8 cellular contexts compared by ENCODE assay signal in the genomic region with DNA sequence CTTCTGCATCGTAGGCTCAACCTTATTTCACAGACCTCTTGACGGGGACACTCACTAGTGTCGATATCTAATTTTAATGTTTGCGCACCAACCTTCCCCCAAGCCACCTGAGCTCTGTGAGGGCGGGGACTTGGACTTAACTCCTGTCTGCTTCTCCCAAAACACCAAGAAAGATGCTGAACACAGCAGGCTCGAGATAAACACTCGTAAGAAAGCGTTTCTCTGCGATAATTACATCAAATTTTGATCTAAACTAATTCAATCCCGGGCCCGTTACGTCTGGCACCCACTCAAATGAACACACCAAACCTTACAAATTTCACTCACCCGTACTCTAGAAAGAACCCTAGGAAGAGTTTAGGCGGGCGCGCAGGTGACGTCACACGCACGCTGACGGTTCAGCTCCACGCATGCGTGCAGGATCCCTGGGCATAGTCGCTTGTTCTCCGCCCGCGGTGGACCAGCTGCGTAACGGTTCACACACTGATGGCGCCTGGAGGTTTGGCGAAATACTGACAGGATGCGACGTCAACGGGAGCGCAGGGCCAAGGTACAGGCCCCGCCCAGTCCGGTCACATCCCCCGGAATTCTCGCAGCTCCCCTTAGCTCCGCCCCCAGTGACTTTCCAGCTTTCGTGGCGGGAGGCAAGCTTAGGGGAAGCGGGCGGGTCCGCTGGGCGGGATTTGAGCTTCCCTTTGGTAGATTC. TPM values are rescaled to one million over a fixed set of nuclear protein-coding genes. Genes with fewer than 3 reads are reported as not detected.
DNase-seq lines count a peak whose midpoint lies in the region; ATAC-seq lines count a peak whose summit lies in the region.

A gene with protein sequence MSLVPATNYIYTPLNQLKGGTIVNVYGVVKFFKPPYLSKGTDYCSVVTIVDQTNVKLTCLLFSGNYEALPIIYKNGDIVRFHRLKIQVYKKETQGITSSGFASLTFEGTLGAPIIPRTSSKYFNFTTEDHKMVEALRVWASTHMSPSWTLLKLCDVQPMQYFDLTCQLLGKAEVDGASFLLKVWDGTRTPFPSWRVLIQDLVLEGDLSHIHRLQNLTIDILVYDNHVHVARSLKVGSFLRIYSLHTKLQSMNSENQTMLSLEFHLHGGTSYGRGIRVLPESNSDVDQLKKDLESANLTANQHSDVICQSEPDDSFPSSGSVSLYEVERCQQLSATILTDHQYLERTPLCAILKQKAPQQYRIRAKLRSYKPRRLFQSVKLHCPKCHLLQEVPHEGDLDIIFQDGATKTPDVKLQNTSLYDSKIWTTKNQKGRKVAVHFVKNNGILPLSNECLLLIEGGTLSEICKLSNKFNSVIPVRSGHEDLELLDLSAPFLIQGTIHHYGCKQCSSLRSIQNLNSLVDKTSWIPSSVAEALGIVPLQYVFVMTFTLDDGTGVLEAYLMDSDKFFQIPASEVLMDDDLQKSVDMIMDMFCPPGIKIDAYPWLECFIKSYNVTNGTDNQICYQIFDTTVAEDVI (minus strand): TSS at position 359 of the 706 bp plus-strand sequence. CDS start 32,652 bp downstream, outside the sequence.

- H3K27ac Mint-ChIP-seq in activated CD4-positive, alpha-beta T cell treated with anti-CD3 and anti-CD28 coated beads, Interleukin-2, amount 10 ng/mL, durations not matched to agents 7 days and 5 days = peak within 1 kb of the TSS; percentile 96

- H3K27me3 ChIP-seq in BLaER1 = no peaks in the 10 kb centered on the region

- peak; percentile 100 for DNase-seq in NCI-H69 (lab: John Stamatoyannopoulos, UW)
- DNase-seq in activated CD4-positive, alpha-beta T cell treated with anti-CD3 and anti-CD28 coated beads, Interleukin-2, amount 10 ng/mL, durations not matched to agents 7 days and 5 days = peak; percentile 98
- peak; percentile 18 for DNase-seq in cortex of kidney (lab: John Stamatoyannopoulos, UW)
- peak; percentile 96 to 98 for DNase-seq in left colon
- peak; percentile 98 for DNase-seq in stimulated activated CD4-positive, alpha-beta T cell treated with anti-CD3 and anti-CD28 coated beads, Interleukin-1b, Interleukin-23, amount 100 ng/mL, for 48 hours

- CTCF ChIA-PET in activated CD4-positive, alpha-beta T cell treated with anti-CD3 and anti-CD28 coated beads, Interleukin-2, amount 10 ng/mL, durations not matched to agents 7 days and 5 days (lab: Charles Lee) = no interaction called here

- ATAC-seq in GM19328 (IDR thresholded peaks at IDR 0.05; ENCODE audit: unreplicated experiment) (peak; percentile 100), HG03520 (IDR thresholded peaks at IDR 0.05; ENCODE audit: unreplicated experiment) (peak; percentile 100), left colon (peak; percentile 100)

- POLR2A ChIA-PET in activated CD4-positive, alpha-beta T cell treated with anti-CD3 and anti-CD28 coated beads, Interleukin-2, amount 10 ng/mL, durations not matched to agents 7 days and 5 days (lab: Charles Lee) = interaction anchor here (0.5 kb wide), 1 partner anchor 494 kb away, joined by 3 read pairs; no protein-coding TSS in a partner anchor

- H3K9ac ChIP-seq in BLaER1 = peak within 1 kb of the TSS; percentile 82

- peaks cover 6% of the 10 kb centered on the region for H3K27me3 Mint-ChIP-seq in activated CD4-positive, alpha-beta T cell treated with anti-CD3 and anti-CD28 coated beads, Interleukin-2, amount 10 ng/mL, durations not matched to agents 7 days and 5 days

- 0 out of 2 replicates have a peak, but pooled peaks cover 6% of the 10 kb centered on the region for H3K36me3 ChIP-seq in BLaER1

- H3K36me3 Mint-ChIP-seq in activated CD4-positive, alpha-beta T cell treated with anti-CD3 and anti-CD28 coated beads, Interleukin-2, amount 10 ng/mL, durations not matched to agents 7 days and 5 days (ENCODE audit: low read depth) = peaks cover 32% of the 10 kb centered on the region

- H4K20me1 ChIP-seq in BLaER1 = no peaks in the 10 kb centered on the region; the same call in 1 of the 2 replicates

- H3K9me3 ChIP-seq in BLaER1 = no peaks in the 10 kb centered on the region

- intact Hi-C loops in left colon (cut with DNase I, micrococcal nuclease) = no loop called here

- no peaks in the 10 kb centered on the region for H3K9me3 Mint-ChIP-seq in activated CD4-positive, alpha-beta T cell treated with anti-CD3 and anti-CD28 coated beads, Interleukin-2, amount 10 ng/mL, durations not matched to agents 7 days and 5 days

- peak within 1 kb of the TSS; percentile 79 for H3K4me3 ChIP-seq in BLaER1

- peak within 1 kb of the TSS; percentile 81 for H3K4me2 ChIP-seq in BLaER1

- H3K4me3 Mint-ChIP-seq in activated CD4-positive, alpha-beta T cell treated with anti-CD3 and anti-CD28 coated beads, Interleukin-2, amount 10 ng/mL, durations not matched to agents 7 days and 5 days = peak within 1 kb of the TSS; percentile 99

- H3K4me1 ChIP-seq in BLaER1 = peaks cover 21% of the 10 kb centered on the region

- peak within 1 kb of the TSS; percentile 77 for H3K27ac ChIP-seq in BLaER1

- H3K4me1 Mint-ChIP-seq in activated CD4-positive, alpha-beta T cell treated with anti-CD3 and anti-CD28 coated beads, Interleukin-2, amount 10 ng/mL, durations not matched to agents 7 days and 5 days = peaks cover 44% of the 10 kb centered on the region

RNA-seq across cellular contexts. Expression of the gene that starts here (rescaled TPM):
- 10 to 100 TPM; 27.8 to 36.2 TPM for total RNA-seq in activated CD4-positive, alpha-beta T cell treated with anti-CD3 and anti-CD28 coated beads, Interleukin-2, amount 10 ng/mL, durations not matched to agents 7 days and 5 days
- 10 to 100 TPM in 1 of 2 donors, 1 to 10 TPM in 1; 8.5 to 12.1 TPM for total RNA-seq in left colon

Comparison
In these comparisons a context has a peak if more than half of its experiments do, and no peak if none do; other contexts are left out.
1. Peak in every context shown above with its lines: DNase-seq, ATAC-seq, H3K4me3 ChIP-seq and H3K27ac ChIP-seq.
2. DNase-seq: peak in every context shown above with its lines; median percentile 100 in NCI-H69; 98 in activated CD4-positive, alpha-beta T cell treated with anti-CD3 and anti-CD28 coated beads, Interleukin-2, amount 10 ng/mL, durations not matched to agents 7 days and 5 days; 98 in stimulated activated CD4-positive, alpha-beta T cell treated with anti-CD3 and anti-CD28 coated beads, Interleukin-1b, Interleukin-23, amount 100 ng/mL, for 48 hours; 97 in left colon; 18 in cortex of kidney.